ENCODE assay signal across 8 cellular contexts in genomic region chr2:88600038-88600465, GRCh38.
A peak's percentile ranks its signal among the peaks of the same experiment; 100 is the strongest.
DNase-seq lines count a peak whose midpoint lies in the region.

No MANE protein-coding gene starts in this region.

- DNase-seq in NCI-H1417 (lab: John Stamatoyannopoulos, UW) (peak; percentile 22 to 59 (median 23)), NCI-H1417 treated with DMSO at 0.1 percent for 48 hours (lab: John Stamatoyannopoulos, UW) (no peak), HCEC 1CT (peak; percentile 97), LoVo (ENCODE audit: low spot score) (peak; percentile 85), T follicular helper cell (ENCODE audit: low read depth) (peak; percentile 5), brain pericyte (ENCODE audit: low read depth, low spot score) (peak; percentile 57), inferior parietal cortex (ENCODE audit: extremely low spot score) (peak; percentile 65)
- DNase-seq in stimulated activated CD4-positive, alpha-beta T cell treated with anti-CD3 and anti-CD28 coated beads, Interleukin-2, amount 100 ng/mL, for 48 hours, result peak; percentile 10 to 23
